In the genomic region with DNA sequence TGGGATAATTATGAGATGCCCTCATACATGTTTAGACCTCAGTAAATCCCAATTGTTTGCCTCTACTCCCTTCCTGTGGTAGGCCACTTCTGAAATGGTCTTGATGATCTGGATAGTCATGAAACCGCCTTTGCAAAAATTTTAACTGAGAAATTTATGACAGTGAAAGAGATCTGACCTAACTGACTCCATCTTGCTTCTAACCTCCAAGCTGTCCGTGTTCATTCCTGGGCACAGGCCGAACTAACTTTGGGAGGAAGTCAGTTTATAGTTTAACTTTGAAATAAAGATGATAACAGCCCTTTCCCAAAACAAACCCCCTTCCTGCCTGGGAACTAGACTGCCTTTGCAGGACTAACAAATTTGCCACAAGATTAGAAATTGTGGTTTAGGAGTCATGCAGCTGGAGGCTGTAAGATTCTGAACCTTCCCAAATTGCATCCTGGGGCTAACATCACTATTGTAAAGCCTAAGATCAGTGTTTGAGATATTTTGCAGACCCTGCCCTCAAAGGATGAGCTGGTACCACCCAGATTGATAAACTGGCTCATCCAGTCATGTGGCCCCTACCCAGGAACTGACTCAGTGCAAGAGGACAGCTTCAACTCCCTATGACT, we compare ENCODE assay signal across 12 cellular contexts. TPM values are rescaled to one million over a fixed set of nuclear protein-coding genes. Genes with fewer than 3 reads are reported as not detected.
DNase-seq lines count a peak whose midpoint lies in the region; FAIRE-seq and TF ChIP-seq lines count a peak whose summit lies in the region.
"Had no signal": no experiment of that assay in that cellular context is flagged by ENCODE, and none has a peak within 500 bp of the region (broad histone marks: within the 10 kb centered on the region; RNA-seq: fewer than 3 reads in every experiment).

No MANE protein-coding gene starts in this region.

- no peaks in the 10 kb centered on the region for H3K27me3 ChIP-seq in astrocyte (ENCODE audit: insufficient read depth, low read length)
- H3K27me3 ChIP-seq: BLaER1 had no signal

- peaks cover 15% of the 10 kb centered on the region for H3K27me3 Mint-ChIP-seq in astrocyte (ENCODE audit: low read depth, unreplicated experiment)
- H3K27me3 Mint-ChIP-seq in nephron (ENCODE audit: low read depth) = peaks cover 17% of the 10 kb centered on the region

- H3K36me3 Mint-ChIP-seq in astrocyte (ENCODE audit: low read depth, unreplicated experiment) (no peaks in the 10 kb centered on the region), nephron (ENCODE audit: low read depth) (no peaks in the 10 kb centered on the region)
- H3K36me3 Mint-ChIP-seq: CD8-positive, alpha-beta memory T cell had no signal

- H3K9me3 Mint-ChIP-seq in astrocyte (ENCODE audit: unreplicated experiment) (peaks cover 8% of the 10 kb centered on the region), nephron (no peaks in the 10 kb centered on the region)
- H3K9me3 Mint-ChIP-seq: CD8-positive, alpha-beta memory T cell; H9 had no signal

- H2AFZ ChIP-seq in astrocyte (ENCODE audit: low read depth, low read length) = no peak overlapping the region

- no peaks in the 10 kb centered on the region for H3K36me3 ChIP-seq in astrocyte (ENCODE audit: insufficient read depth, low read length)
- H3K36me3 ChIP-seq: BLaER1 had no signal

- TF ChIP-seq CTCF in astrocyte (IDR thresholded peaks at IDR 0.05; ENCODE audit: insufficient read depth, low read depth, low read length) (no peak), nephron (IDR thresholded peaks at IDR 0.05; ENCODE audit: unreplicated experiment in 3 of 3) (no peak)

- H3K27ac ChIP-seq in astrocyte (ENCODE audit: low read depth, low read length) = no peak overlapping the region
- H3K27ac ChIP-seq: A549, BLaER1 had no signal

- H3K27ac Mint-ChIP-seq in astrocyte (ENCODE audit: unreplicated experiment) = no peak overlapping the region
- H3K27ac Mint-ChIP-seq in nephron = peak overlapping the region in 2 of 3 experiments; percentile 41 to 43
- H3K27ac Mint-ChIP-seq: H9 had no signal

- H3K4me3 ChIP-seq in astrocyte (ENCODE audit: insufficient read depth, low read depth, low read length) = no peak overlapping the region
- H3K4me3 ChIP-seq: A549, BLaER1 had no signal

- H3K4me2 ChIP-seq in astrocyte (ENCODE audit: low read length) = no peak overlapping the region
- H3K4me2 ChIP-seq: A549, BLaER1 had no signal

- FAIRE-seq in astrocyte (lab: Jason Lieb, UNC) = no peak
- FAIRE-seq: A549 had no signal

- H3K9me3 ChIP-seq in astrocyte (ENCODE audit: insufficient read depth, low read depth, low read length) = peaks cover 3% of the 10 kb centered on the region
- H3K9me3 ChIP-seq: A549 had no signal

- H3K4me3 Mint-ChIP-seq in astrocyte (ENCODE audit: unreplicated experiment) (no peak overlapping the region), nephron (peak overlapping the region in 1 of 3 experiments; percentile 28)
- H3K4me3 Mint-ChIP-seq: CD8-positive, alpha-beta memory T cell; H9 had no signal

- no peak overlapping the region for H3K9ac ChIP-seq in astrocyte (ENCODE audit: low read length)
- H3K9ac ChIP-seq: BLaER1 had no signal

- DNase-seq in HT1080 (ENCODE audit: low read depth) = peak; percentile 24
- peak; percentile 32 for DNase-seq in astrocyte (ENCODE audit: low read depth)
- no peak for DNase-seq in AG08395 (ENCODE audit: low spot score)
- no peak for DNase-seq in NCI-H524 treated with DMSO at 0.1 percent for 48 hours (lab: John Stamatoyannopoulos, UW)
- DNase-seq in activated naive CD4-positive, alpha-beta T cell treated with anti-CD3 and anti-CD28 coated beads, Interleukin-2, amount 50 U/mL, for 16 hours = no peak
- DNase-seq: Caco-2; CD8-positive, alpha-beta memory T cell; DMS53; H9 had no signal

- no peaks in the 10 kb centered on the region for H3K79me2 ChIP-seq in astrocyte (ENCODE audit: insufficient read depth, low read length)

- H3K4me1 Mint-ChIP-seq in astrocyte (ENCODE audit: low read depth, unreplicated experiment) = peaks cover 25% of the 10 kb centered on the region
- peaks cover 38% of the 10 kb centered on the region for H3K4me1 Mint-ChIP-seq in nephron

- H4K20me1 ChIP-seq in astrocyte (ENCODE audit: insufficient read depth, low read length) = no peaks in the 10 kb centered on the region
- H4K20me1 ChIP-seq: BLaER1 had no signal

- H3K4me1 ChIP-seq in astrocyte (ENCODE audit: insufficient read depth, low read length) = peaks cover 15% of the 10 kb centered on the region

RNA-seq across cellular contexts. Expression of gene CTR9, which starts 19.9 kb away (rescaled TPM):
- total RNA-seq in HT1080 (2014; rRNA removed; shearing (Covaris generic)) = 26.4 and 31.0 TPM in 2 replicates
- 32.2 and 35.9 TPM in 2 replicates for polyA plus RNA-seq in HT1080 (2015; cell fraction: cytosol; rRNA removed)
- polyA plus RNA-seq in HT1080 (2015; cell fraction: nucleus; rRNA removed) = 85.0 and 89.8 TPM in 2 replicates
- 29.3 and 36.0 TPM in 2 replicates for total RNA-seq in astrocyte

RNA-seq across cellular contexts. Expression of gene IRAG1, which starts 37.6 kb away (rescaled TPM):
- 0.02 TPM in 1 of 2 replicates, not detected in the other for total RNA-seq in HT1080 (2014; rRNA removed; shearing (Covaris generic))
- 0.06 and 0.09 TPM in 2 replicates for polyA plus RNA-seq in HT1080 (2015; cell fraction: cytosol; rRNA removed)
- 0.08 TPM in 1 of 2 replicates, not detected in the other for polyA plus RNA-seq in HT1080 (2015; cell fraction: nucleus; rRNA removed)
- 3.7 and 5.4 TPM in 2 replicates for total RNA-seq in astrocyte
- total RNA-seq: CD8-positive, alpha-beta memory T cell had no signal
- polyA plus RNA-seq: CD8-positive, alpha-beta memory T cell had no signal

Comparison
In these comparisons a context has a peak if more than half of its experiments do, and no peak if none do; other contexts are left out.
1. DNase-seq: peak in HT1080 (single experiment) and astrocyte (single experiment); none in AG08395 (single experiment), NCI-H524 treated with DMSO at 0.1 percent for 48 hours (single experiment) and activated naive CD4-positive, alpha-beta T cell treated with anti-CD3 and anti-CD28 coated beads, Interleukin-2, amount 50 U/mL, for 16 hours (single experiment).